ENCODE assay signal across 23 cellular contexts in the genomic region with DNA sequence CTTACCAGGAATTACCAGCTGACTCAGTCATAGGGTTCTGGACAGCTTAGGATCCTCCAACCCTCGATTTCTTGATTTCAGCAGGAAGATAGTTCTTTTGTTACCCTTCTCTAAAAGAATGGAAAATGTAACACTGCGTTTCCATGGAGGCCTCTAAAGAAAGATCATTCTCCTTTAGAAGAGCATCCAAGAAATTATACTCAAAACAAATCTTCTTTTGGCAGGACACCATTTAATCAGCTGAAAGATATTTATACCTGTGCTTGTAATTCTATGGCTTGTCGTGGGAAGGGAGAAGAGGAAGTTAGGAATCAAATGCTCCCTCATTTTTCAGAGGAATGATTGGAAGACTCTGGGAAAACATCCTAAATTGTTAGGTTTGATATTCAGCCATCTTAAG.
"Had no signal": no experiment of that assay in that cellular context is flagged by ENCODE, and none has a peak within 500 bp of the region (broad histone marks: within the 10 kb centered on the region; RNA-seq: fewer than 3 reads in every experiment).

No MANE protein-coding gene starts in this region.

- H3K4me1 ChIP-seq: esophagus squamous epithelium, lower lobe of right lung, prostate gland, right atrium auricular region, stomach, tibial nerve, upper lobe of left lung had no signal

- H3K4me2 ChIP-seq: smooth muscle cell had no signal

- H3K9me3 ChIP-seq: lower lobe of right lung, prostate gland, right atrium auricular region, thoracic aorta, upper lobe of left lung had no signal

- H3K27ac ChIP-seq: esophagus squamous epithelium, lower lobe of right lung, prostate gland, right atrium auricular region, stomach, thoracic aorta, tibial nerve, upper lobe of left lung had no signal

- H3K36me3 Mint-ChIP-seq: natural killer cell; stimulated activated effector memory CD8-positive, alpha-beta T cell treated with anti-CD3 and anti-CD28 coated beads, Interleukin-12 subunit alpha, Interleukin-12 subunit beta, amount 100 ng/mL, for 72 hours had no signal

- H3K27me3 ChIP-seq: esophagus squamous epithelium, right atrium auricular region, stomach, tibial nerve, upper lobe of left lung had no signal

- H3K4me3 ChIP-seq: esophagus squamous epithelium, lower lobe of right lung, prostate gland, right atrium auricular region, smooth muscle cell, stomach, thoracic aorta, tibial nerve, upper lobe of left lung had no signal

- DNase-seq: cerebellar nuclear complex; effector memory CD4-positive, alpha-beta T cell; erythroblast; esophagus squamous epithelium; foreskin melanocyte; hypothalamus; immature natural killer cell; left ventricle myocardium superior; lower lobe of right lung; natural killer cell; nucleus accumbens; stimulated activated CD4-positive, alpha-beta T cell treated with anti-CD3 and anti-CD28 coated beads, Interleukin-2, amount 100 ng/mL, for 24 hours; stimulated activated CD4-positive, alpha-beta T cell treated with anti-CD3 and anti-CD28 coated beads, Interleukin-4, amount 100 ng/mL, for 24 hours; stimulated activated naive CD4-positive, alpha-beta T cell treated with Interleukin-2 at 50 U/mL for 16 hours; stomach; upper lobe of left lung had no signal

- H3K27ac Mint-ChIP-seq: immature natural killer cell; natural killer cell; stimulated activated effector memory CD8-positive, alpha-beta T cell treated with anti-CD3 and anti-CD28 coated beads, Interleukin-12 subunit alpha, Interleukin-12 subunit beta, amount 100 ng/mL, for 72 hours had no signal

- ATAC-seq: left ventricle myocardium superior; lower lobe of right lung; natural killer cell; sciatic nerve; stimulated activated effector memory CD8-positive, alpha-beta T cell treated with anti-CD3 and anti-CD28 coated beads, Interleukin-12 subunit alpha, Interleukin-12 subunit beta, amount 100 ng/mL, for 72 hours had no signal

- H3K9me3 Mint-ChIP-seq: natural killer cell; stimulated activated effector memory CD8-positive, alpha-beta T cell treated with anti-CD3 and anti-CD28 coated beads, Interleukin-12 subunit alpha, Interleukin-12 subunit beta, amount 100 ng/mL, for 72 hours had no signal

- H3K36me3 ChIP-seq: lower lobe of right lung, prostate gland, right atrium auricular region, thoracic aorta had no signal

- H3K4me1 Mint-ChIP-seq: immature natural killer cell; natural killer cell; stimulated activated effector memory CD8-positive, alpha-beta T cell treated with anti-CD3 and anti-CD28 coated beads, Interleukin-12 subunit alpha, Interleukin-12 subunit beta, amount 100 ng/mL, for 72 hours had no signal

- H3K4me3 Mint-ChIP-seq: immature natural killer cell; natural killer cell; stimulated activated effector memory CD8-positive, alpha-beta T cell treated with anti-CD3 and anti-CD28 coated beads, Interleukin-12 subunit alpha, Interleukin-12 subunit beta, amount 100 ng/mL, for 72 hours had no signal
